In genomic region chr3:50256978-50257890, GRCh38 we compare ENCODE assay signal across 8 cellular contexts. TPM values are rescaled to one million over a fixed set of nuclear protein-coding genes. Genes with fewer than 3 reads are reported as not detected.
A peak's percentile ranks its signal among the peaks of the same experiment; 100 is the strongest.
DNase-seq lines count a peak whose midpoint lies in the region; ATAC-seq and TF ChIP-seq lines count a peak whose summit lies in the region.

No MANE protein-coding gene starts in this region.

- H3K9me3 Mint-ChIP-seq in progenitor cell of endocrine pancreas (ENCODE audit: low read depth) (no peaks in the 10 kb centered on the region), immature natural killer cell (no peaks in the 10 kb centered on the region)

- H3K4me2 ChIP-seq in OCI-LY1 (ENCODE audit: low read length), result no peak overlapping the region

- H4K20me1 ChIP-seq in OCI-LY1 (ENCODE audit: insufficient read depth, low read length), result no peaks in the 10 kb centered on the region

- H3K27ac Mint-ChIP-seq in progenitor cell of endocrine pancreas (peak overlapping the region; percentile 89), immature natural killer cell (peak overlapping the region in 2 of 6 donors; percentile 9 to 58)

- no peak for ATAC-seq in activated CD4-positive, CD25-positive, alpha-beta regulatory T cell treated with anti-CD3 and anti-CD28 coated beads, Interleukin-2, amount 50 U/mL, for 24 hours
- no peak for ATAC-seq in GM21367 (IDR thresholded peaks at IDR 0.05; ENCODE audit: unreplicated experiment)

- peaks cover 51% of the 10 kb centered on the region for H3K36me3 ChIP-seq in OCI-LY1 (ENCODE audit: insufficient read depth, low read length)
- H3K36me3 ChIP-seq in colonic mucosa, result peaks cover 8% of the 10 kb centered on the region

- H3K4me1 Mint-ChIP-seq in progenitor cell of endocrine pancreas (ENCODE audit: low read depth) (peaks cover 28% of the 10 kb centered on the region), immature natural killer cell (peaks cover 5 to 20% of the 10 kb centered on the region in 2 donors)

- TF ChIP-seq POLR2A in lower leg skin (IDR thresholded peaks at IDR 0.05), result no peak

- no peak overlapping the region for H2AFZ ChIP-seq in OCI-LY1 (ENCODE audit: low read length)

- H3K9me2 ChIP-seq in OCI-LY1 (ENCODE audit: low read depth, low read length), result no peaks in the 10 kb centered on the region

- no peaks in the 10 kb centered on the region for H3K9me3 ChIP-seq in OCI-LY1 (ENCODE audit: low read length)
- H3K9me3 ChIP-seq in colonic mucosa, result no peaks in the 10 kb centered on the region

- H3K4me3 Mint-ChIP-seq in progenitor cell of endocrine pancreas (ENCODE audit: low read depth) (no peak overlapping the region), immature natural killer cell (no peak overlapping the region)

- H3F3A ChIP-seq in OCI-LY1 (ENCODE audit: insufficient read depth, low read length), result no peaks in the 10 kb centered on the region

- peak; percentile 57 for DNase-seq in activated CD4-positive, CD25-positive, alpha-beta regulatory T cell treated with anti-CD3 and anti-CD28 coated beads, Interleukin-2, amount 50 U/mL, for 72 hours
- DNase-seq in colonic mucosa (peak; percentile 71), progenitor cell of endocrine pancreas (ENCODE audit: low spot score, unreplicated experiment) (no peak), immature natural killer cell (no peak), lower leg skin (ENCODE audit: low spot score in 2 of 2) (no peak)

- H3K4me3 ChIP-seq in OCI-LY1 (ENCODE audit: low read depth, low read length, poor library complexity, severe bottlenecking) (no peak overlapping the region), colonic mucosa (no peak overlapping the region), lower leg skin (ENCODE audit: low read depth, poor library complexity, severe bottlenecking) (no peak overlapping the region)

- intact Hi-C loops in colonic mucosa (cut with DNase I) (no loop called here), lower leg skin (cut with DNase I; ENCODE audit: low total_unique reads) (no loop called here)

- 84 to 91% methylated on average over 20 of the region's 20 CpGs for WGBS in lower leg skin, 2 donors

- H3K36me3 Mint-ChIP-seq in progenitor cell of endocrine pancreas (ENCODE audit: insufficient read depth) (peaks cover 11% of the 10 kb centered on the region), immature natural killer cell (peaks cover 4 to 11% (median 7%) of the 10 kb centered on the region in 3 donors)

- TF ChIP-seq CTCF in OCI-LY1 (IDR thresholded peaks at IDR 0.05; ENCODE audit: low read length), result peak; percentile 69
- peak; percentile 59 for TF ChIP-seq CTCF in colonic mucosa (IDR thresholded peaks at IDR 0.05)
- peak; percentile 65 for TF ChIP-seq CTCF in progenitor cell of endocrine pancreas (IDR thresholded peaks at IDR 0.05; ENCODE audit: unreplicated experiment)
- no peak for TF ChIP-seq CTCF in lower leg skin (IDR thresholded peaks at IDR 0.05)

- no peaks in the 10 kb centered on the region for H3K79me2 ChIP-seq in OCI-LY1 (ENCODE audit: insufficient read depth, low read length)

- H3K4me1 ChIP-seq in OCI-LY1 (ENCODE audit: insufficient read depth, low read length, severe bottlenecking) (peaks cover 13% of the 10 kb centered on the region), colonic mucosa (peaks cover 4% of the 10 kb centered on the region)

- H3K27ac ChIP-seq in OCI-LY1 (ENCODE audit: low read depth, low read length, poor library complexity, severe bottlenecking) (no peak overlapping the region), colonic mucosa (no peak overlapping the region)

- H3K27me3 ChIP-seq in OCI-LY1 (ENCODE audit: insufficient read depth, low read length) (no peaks in the 10 kb centered on the region), colonic mucosa (no peaks in the 10 kb centered on the region)

- no peak overlapping the region for H3K9ac ChIP-seq in OCI-LY1 (ENCODE audit: low read length)
- H3K9ac ChIP-seq in colonic mucosa (ENCODE audit: low read depth in 2 of 2, low read length in 2 of 2), result no peak overlapping the region

- H3K27me3 Mint-ChIP-seq in progenitor cell of endocrine pancreas (no peaks in the 10 kb centered on the region), immature natural killer cell (ENCODE audit: low read depth in 3 of 3) (peaks cover 0 to 5% (median 1%) of the 10 kb centered on the region in 3 donors)

RNA-seq across cellular contexts. Expression of gene SEMA3B, which starts 11.7 kb away (rescaled TPM):
- total RNA-seq in colonic mucosa, result 10 to 100 TPM; 51.6 to 57.0 TPM
- 24.6 and 27.6 TPM in 2 replicates for total RNA-seq in progenitor cell of endocrine pancreas
- polyA plus RNA-seq in immature natural killer cell, result not detected
- 1 to 10 TPM; 1.1 to 7.2 (median 3.3) TPM for total RNA-seq in lower leg skin

RNA-seq across cellular contexts. Expression of gene GNAI2, which starts 21.2 kb away (rescaled TPM):
- 10 to 100 TPM; 48.7 to 77.4 TPM for total RNA-seq in colonic mucosa
- total RNA-seq in progenitor cell of endocrine pancreas, result 158 and 171 TPM in 2 replicates
- 100 to 1,000 TPM; 550 to 903 (median 902) TPM for polyA plus RNA-seq in immature natural killer cell
- total RNA-seq in lower leg skin, result 100 to 1,000 TPM in 1 of 4 donors, 10 to 100 TPM in 3; 56.5 to 123 (median 74.8) TPM

RNA-seq across cellular contexts. Expression of gene LSMEM2, which starts 21.7 kb away (rescaled TPM):
- not detected for total RNA-seq in colonic mucosa
- total RNA-seq in progenitor cell of endocrine pancreas, result not detected in 2 replicates
- polyA plus RNA-seq in immature natural killer cell, result not detected
- total RNA-seq in lower leg skin, result under 1 TPM in 2 of 4 donors, not detected in 2; 0.37 to 0.62 TPM

RNA-seq across cellular contexts. Expression of gene IFRD2, which starts 35.0 kb away (rescaled TPM):
- total RNA-seq in colonic mucosa (100 to 1,000 TPM in 1 of 2 donors, 10 to 100 TPM in 1; 52.8 to 129 TPM), progenitor cell of endocrine pancreas (49.0 and 58.7 TPM in 2 replicates), lower leg skin (10 to 100 TPM; 32.9 to 69.0 (median 39.8) TPM)
- 10 to 100 TPM; 38.0 to 54.3 (median 51.3) TPM for polyA plus RNA-seq in immature natural killer cell

RNA-seq across cellular contexts. Expression of gene HYAL3, which starts 42.0 kb away (rescaled TPM):
- total RNA-seq in colonic mucosa, result 1 to 10 TPM; 2.5 to 4.2 TPM
- total RNA-seq in progenitor cell of endocrine pancreas, result 3.2 and 3.6 TPM in 2 replicates
- polyA plus RNA-seq in immature natural killer cell, result 1 to 10 TPM; 1.5 to 2.4 (median 2.2) TPM
- total RNA-seq in lower leg skin, result 1 to 10 TPM; 1.9 to 4.1 (median 2.6) TPM

Comparison
In these comparisons a context has a peak if more than half of its experiments do, and no peak if none do; other contexts are left out.
1. DNase-seq: peak in activated CD4-positive, CD25-positive, alpha-beta regulatory T cell treated with anti-CD3 and anti-CD28 coated beads, Interleukin-2, amount 50 U/mL, for 72 hours (single experiment) and colonic mucosa (single experiment); none in progenitor cell of endocrine pancreas (single experiment), immature natural killer cell (0 of 3) and lower leg skin (0 of 2).
2. CTCF ChIP-seq: peak in OCI-LY1 (single experiment), colonic mucosa (single experiment) and progenitor cell of endocrine pancreas (single experiment); none in lower leg skin (0 of 3).